Comparison of ENCODE assay signal across 25 cellular contexts in genomic region chr12:1864456-1864855, GRCh38. TPM values are rescaled to one million over a fixed set of nuclear protein-coding genes. Genes with fewer than 3 reads are reported as not detected.
"Had no signal": no experiment of that assay in that cellular context is flagged by ENCODE, and none has a peak within 500 bp of the region (broad histone marks: within the 10 kb centered on the region; RNA-seq: fewer than 3 reads in every experiment).

No MANE protein-coding gene starts in this region.

- H3K9me3 ChIP-seq: esophagus muscularis mucosa, pancreas, psoas muscle, upper lobe of right lung had no signal

- H3K27me3 ChIP-seq: upper lobe of right lung had no signal

- H3K27ac ChIP-seq: esophagus muscularis mucosa, foreskin keratinocyte, pancreas, psoas muscle, tibial artery, upper lobe of right lung had no signal

- FAIRE-seq: astrocyte, pancreas had no signal

- ATAC-seq: activated CD4-positive, alpha-beta T cell treated with anti-CD3 and anti-CD28 coated beads for 36 hours; foreskin keratinocyte; pancreas; psoas muscle; stimulated activated memory B cell treated with anti-CD40 and anti-IgM and Interleukin-4, amounts not matched to agents 10 μg/mL and 1 μg/mL and 100 μg/mL, for 72 hours; stimulated activated naive CD8-positive, alpha-beta T cell treated with anti-CD3 and anti-CD28 coated beads, Interleukin-15, amount 100 ng/mL, for 72 hours; upper lobe of right lung had no signal

- H3K36me3 ChIP-seq: esophagus muscularis mucosa, pancreas, tibial artery, upper lobe of right lung had no signal

- DNase-seq: activated B cell treated with CpG ODN at 0.5 μM for 24 hours; activated CD4-positive, alpha-beta T cell treated with anti-CD3 and anti-CD28 coated beads for 36 hours; activated gamma-delta T cell; activated naive CD4-positive, alpha-beta T cell treated with anti-CD3 and anti-CD28 coated beads, Interleukin-2, amount 10 ng/mL, durations not matched to agents 7 days and 5 days; amniotic stem cell; central memory CD4-positive, alpha-beta T cell; foreskin keratinocyte; naive B cell; nephron progenitor cell; pancreas; psoas muscle; stimulated activated CD4-positive, alpha-beta T cell treated with anti-CD3 and anti-CD28 coated beads, Interleukin-1b, Interleukin-23, amount 100 ng/mL, for 48 hours; stimulated activated CD4-positive, alpha-beta T cell treated with anti-CD3 and anti-CD28 coated beads, Interleukin-4, amount 100 ng/mL, for 4 hours; stimulated activated CD8-positive, alpha-beta memory T cell treated with anti-CD3 and anti-CD28 coated beads, Interleukin-4, amount 100 ng/mL, for 48 hours; stimulated activated naive CD8-positive, alpha-beta T cell treated with anti-CD3 and anti-CD28 coated beads, Interleukin-15, amount 100 ng/mL, for 72 hours; T-helper 1 cell; upper lobe of right lung had no signal

- H3K4me2 ChIP-seq: smooth muscle cell had no signal

- H3K4me3 ChIP-seq: esophagus muscularis mucosa, pancreas, psoas muscle, smooth muscle cell, tibial artery, upper lobe of right lung had no signal

- H3K4me1 ChIP-seq: esophagus muscularis mucosa, foreskin keratinocyte, pancreas, psoas muscle, tibial artery, upper lobe of right lung had no signal

RNA-seq across cellular contexts. Expression of gene LRTM2, which starts 44.1 kb away (rescaled TPM):
- total RNA-seq: activated B cell treated with CpG ODN at 0.5 μM for 24 hours; activated CD4-positive, alpha-beta T cell treated with anti-CD3 and anti-CD28 coated beads for 36 hours; activated CD8-positive, alpha-beta memory T cell treated with anti-CD3 and anti-CD28 coated beads for 36 hours; astrocyte; foreskin keratinocyte; glomerular endothelial cell; liver; pancreas; psoas muscle; smooth muscle cell; upper lobe of right lung had no signal
- polyA plus RNA-seq: foreskin keratinocyte, liver, pancreas, psoas muscle, smooth muscle cell had no signal

RNA-seq across cellular contexts. Expression of gene CACNA2D4, which starts 54.0 kb away (rescaled TPM):
- total RNA-seq: smooth muscle cell had no signal
